Comparison of ENCODE assay signal across 1 cellular context in the genomic region with DNA sequence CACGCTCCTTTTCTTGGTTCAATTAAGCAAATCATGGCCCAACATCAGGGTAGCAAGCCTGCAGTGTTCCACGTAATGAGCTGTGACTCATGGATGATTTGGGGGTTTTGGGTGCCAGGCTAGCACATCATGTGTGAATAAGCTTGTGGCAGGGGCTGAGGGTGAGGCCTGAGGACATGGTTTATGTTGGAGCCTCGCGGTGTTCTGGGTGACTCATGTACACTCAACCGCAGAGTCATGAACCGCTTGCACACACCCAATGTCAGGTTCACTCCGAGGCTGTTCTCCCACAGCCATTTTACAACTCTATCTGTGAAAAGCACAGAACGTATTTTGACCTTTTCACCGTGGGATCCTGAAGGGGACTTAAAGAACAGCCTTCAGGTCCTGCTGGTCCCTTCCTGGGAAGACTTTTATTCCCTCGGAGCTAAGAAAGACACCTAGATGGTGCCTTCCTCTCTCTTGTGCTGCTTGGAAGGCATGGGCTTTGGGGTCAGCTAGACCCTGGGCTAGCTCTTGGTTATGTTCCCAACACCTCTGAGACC.
A peak's percentile ranks its signal among the peaks of the same experiment; 100 is the strongest.
TF ChIP-seq lines count a peak whose summit lies in the region.

No MANE protein-coding gene starts in this region.

TF ChIP-seq in K562, 482 proteins besides CTCF, POLR2A, EP300 and RAD21 (continued from another document and continues in another):
- TF ChIP-seq MGA (IDR thresholded peaks at IDR 0.05) (peak; percentile 87), KDM5B (IDR thresholded peaks at IDR 0.05; ENCODE audit: insufficient replicate concordance, low read depth, low read length) (no peak), FOSL1 (tag; conservative IDR thresholded peaks at IDR 0.05) (peak; percentile 98), CBFA2T3 (IDR thresholded peaks at IDR 0.05) (peak; percentile 34), JUNB (CRISPR knock-in tag; conservative IDR thresholded peaks at IDR 0.05) (0 out of 2 replicates have a peak, but pooled peaks have one; percentile 32), ZNF830 (CRISPR knock-in tag; IDR thresholded peaks at IDR 0.05) (no peak), MEF2D (tag; conservative IDR thresholded peaks at IDR 0.05; ENCODE audit: low read depth) (0 out of 2 replicates have a peak, but pooled peaks have one; percentile 18), BRD9 (IDR thresholded peaks at IDR 0.05; ENCODE audit: low read depth, partially characterized antibody) (no peak), ZNF311 (CRISPR knock-in tag; IDR thresholded peaks at IDR 0.05) (0 out of 2 replicates have a peak, but pooled peaks have one; percentile 37), SMARCA4 (IDR thresholded peaks at IDR 0.05) (peak; percentile 84), SMAD4 (CRISPR knock-in tag; conservative IDR thresholded peaks at IDR 0.05) (peak; percentile 63), KDM1A (IDR thresholded peaks at IDR 0.05) (peak in 1 of 2 experiments; percentile 64; a peak in 2 of 4 replicates), NR4A1 (CRISPR knock-in tag; IDR thresholded peaks at IDR 0.05) (0 out of 2 replicates have a peak, but pooled peaks have one; percentile 7), NR4A1 (tag; IDR thresholded peaks at IDR 0.05) (peak; percentile 35; the same call in 1 of the 2 replicates), NBN (IDR thresholded peaks at IDR 0.05; ENCODE audit: low read depth) (peak; percentile 36; the same call in 1 of the 2 replicates), ZNF766 (CRISPR knock-in tag; conservative IDR thresholded peaks at IDR 0.05) (peak; percentile 66; the same call in 1 of the 2 replicates), NR2C1 (IDR thresholded peaks at IDR 0.05) (no peak; the same call in 1 of the 2 replicates), NR2C1 (tag; IDR thresholded peaks at IDR 0.05) (peak; percentile 48), NRF1 (conservative IDR thresholded peaks at IDR 0.05 in 1 of 2, IDR thresholded peaks at IDR 0.05 in 1 of 2) (peak; percentile 52 to 60; a peak in 3 of 4 replicates), ZNF444 (CRISPR knock-in tag; IDR thresholded peaks at IDR 0.05) (0 out of 2 replicates have a peak, but pooled peaks have one; percentile 20), RBBP5 (IDR thresholded peaks at IDR 0.05; ENCODE audit: borderline replicate concordance, insufficient read depth, low read length, poor library complexity, severe bottlenecking) (peak; percentile 65), HBP1 (CRISPR knock-in tag; IDR thresholded peaks at IDR 0.05) (no peak), CTBP1 (IDR thresholded peaks at IDR 0.05; ENCODE audit: borderline replicate concordance) (peak; percentile 64; the same call in 1 of the 2 replicates), YY1 (IDR thresholded peaks at IDR 0.05; ENCODE audit: borderline replicate concordance in 1 of 3, control insufficient read depth in 1 of 3, extremely low read depth in 1 of 3, insufficient read depth in 3 of 3, insufficient read length in 1 of 3, insufficient replicate concordance in 2 of 3, low read depth in 1 of 3, low read length in 2 of 3) (peak in 2 of 3 experiments; percentile 58 to 87), DPF2 (IDR thresholded peaks at IDR 0.05) (peak; percentile 86), NR2C2 (CRISPR knock-in tag; IDR thresholded peaks at IDR 0.05) (no peak), NR2C2 (tag; IDR thresholded peaks at IDR 0.05) (peak; percentile 82), ZNF644 (tag; IDR thresholded peaks at IDR 0.05; ENCODE audit: low read depth) (peak; percentile 91), NFRKB (IDR thresholded peaks at IDR 0.05; ENCODE audit: low read depth) (peak; percentile 82), CEBPG (CRISPR knock-in tag; IDR thresholded peaks at IDR 0.05) (no peak), CEBPG (tag; conservative IDR thresholded peaks at IDR 0.05 in 1 of 2, IDR thresholded peaks at IDR 0.05 in 1 of 2) (0 out of 4 replicates have a peak, but pooled peaks of 1 of the 2 experiments have one; percentile 6)
- TF ChIP-seq, protein P1, sequence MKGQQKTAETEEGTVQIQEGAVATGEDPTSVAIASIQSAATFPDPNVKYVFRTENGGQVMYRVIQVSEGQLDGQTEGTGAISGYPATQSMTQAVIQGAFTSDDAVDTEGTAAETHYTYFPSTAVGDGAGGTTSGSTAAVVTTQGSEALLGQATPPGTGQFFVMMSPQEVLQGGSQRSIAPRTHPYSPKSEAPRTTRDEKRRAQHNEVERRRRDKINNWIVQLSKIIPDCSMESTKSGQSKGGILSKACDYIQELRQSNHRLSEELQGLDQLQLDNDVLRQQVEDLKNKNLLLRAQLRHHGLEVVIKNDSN (CRISPR knock-in tag; IDR thresholded peaks at IDR 0.05), result no peak
- TF ChIP-seq, protein P2, sequence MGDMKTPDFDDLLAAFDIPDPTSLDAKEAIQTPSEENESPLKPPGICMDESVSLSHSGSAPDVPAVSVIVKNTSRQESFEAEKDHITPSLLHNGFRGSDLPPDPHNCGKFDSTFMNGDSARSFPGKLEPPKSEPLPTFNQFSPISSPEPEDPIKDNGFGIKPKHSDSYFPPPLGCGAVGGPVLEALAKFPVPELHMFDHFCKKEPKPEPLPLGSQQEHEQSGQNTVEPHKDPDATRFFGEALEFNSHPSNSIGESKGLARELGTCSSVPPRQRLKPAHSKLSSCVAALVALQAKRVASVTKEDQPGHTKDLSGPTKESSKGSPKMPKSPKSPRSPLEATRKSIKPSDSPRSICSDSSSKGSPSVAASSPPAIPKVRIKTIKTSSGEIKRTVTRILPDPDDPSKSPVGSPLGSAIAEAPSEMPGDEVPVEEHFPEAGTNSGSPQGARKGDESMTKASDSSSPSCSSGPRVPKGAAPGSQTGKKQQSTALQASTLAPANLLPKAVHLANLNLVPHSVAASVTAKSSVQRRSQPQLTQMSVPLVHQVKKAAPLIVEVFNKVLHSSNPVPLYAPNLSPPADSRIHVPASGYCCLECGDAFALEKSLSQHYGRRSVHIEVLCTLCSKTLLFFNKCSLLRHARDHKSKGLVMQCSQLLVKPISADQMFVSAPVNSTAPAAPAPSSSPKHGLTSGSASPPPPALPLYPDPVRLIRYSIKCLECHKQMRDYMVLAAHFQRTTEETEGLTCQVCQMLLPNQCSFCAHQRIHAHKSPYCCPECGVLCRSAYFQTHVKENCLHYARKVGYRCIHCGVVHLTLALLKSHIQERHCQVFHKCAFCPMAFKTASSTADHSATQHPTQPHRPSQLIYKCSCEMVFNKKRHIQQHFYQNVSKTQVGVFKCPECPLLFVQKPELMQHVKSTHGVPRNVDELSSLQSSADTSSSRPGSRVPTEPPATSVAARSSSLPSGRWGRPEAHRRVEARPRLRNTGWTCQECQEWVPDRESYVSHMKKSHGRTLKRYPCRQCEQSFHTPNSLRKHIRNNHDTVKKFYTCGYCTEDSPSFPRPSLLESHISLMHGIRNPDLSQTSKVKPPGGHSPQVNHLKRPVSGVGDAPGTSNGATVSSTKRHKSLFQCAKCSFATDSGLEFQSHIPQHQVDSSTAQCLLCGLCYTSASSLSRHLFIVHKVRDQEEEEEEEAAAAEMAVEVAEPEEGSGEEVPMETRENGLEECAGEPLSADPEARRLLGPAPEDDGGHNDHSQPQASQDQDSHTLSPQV (IDR thresholded peaks at IDR 0.05), result peak; percentile 96
- TF ChIP-seq, protein P3, sequence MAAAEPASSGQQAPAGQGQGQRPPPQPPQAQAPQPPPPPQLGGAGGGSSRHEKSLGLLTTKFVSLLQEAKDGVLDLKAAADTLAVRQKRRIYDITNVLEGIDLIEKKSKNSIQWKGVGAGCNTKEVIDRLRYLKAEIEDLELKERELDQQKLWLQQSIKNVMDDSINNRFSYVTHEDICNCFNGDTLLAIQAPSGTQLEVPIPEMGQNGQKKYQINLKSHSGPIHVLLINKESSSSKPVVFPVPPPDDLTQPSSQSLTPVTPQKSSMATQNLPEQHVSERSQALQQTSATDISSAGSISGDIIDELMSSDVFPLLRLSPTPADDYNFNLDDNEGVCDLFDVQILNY (CRISPR knock-in tag; IDR thresholded peaks at IDR 0.05), result no peak
- TF ChIP-seq, protein P4, sequence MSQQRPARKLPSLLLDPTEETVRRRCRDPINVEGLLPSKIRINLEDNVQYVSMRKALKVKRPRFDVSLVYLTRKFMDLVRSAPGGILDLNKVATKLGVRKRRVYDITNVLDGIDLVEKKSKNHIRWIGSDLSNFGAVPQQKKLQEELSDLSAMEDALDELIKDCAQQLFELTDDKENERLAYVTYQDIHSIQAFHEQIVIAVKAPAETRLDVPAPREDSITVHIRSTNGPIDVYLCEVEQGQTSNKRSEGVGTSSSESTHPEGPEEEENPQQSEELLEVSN (IDR thresholded peaks at IDR 0.05; ENCODE audit: borderline replicate concordance in 1 of 2, extremely low read depth in 1 of 2, insufficient read depth in 1 of 2, insufficient read length in 1 of 2, low read depth in 1 of 2, low read length in 1 of 2, poor library complexity in 1 of 2, severe bottlenecking in 1 of 2), result peak; percentile 74 to 80
- TF ChIP-seq, protein P5, sequence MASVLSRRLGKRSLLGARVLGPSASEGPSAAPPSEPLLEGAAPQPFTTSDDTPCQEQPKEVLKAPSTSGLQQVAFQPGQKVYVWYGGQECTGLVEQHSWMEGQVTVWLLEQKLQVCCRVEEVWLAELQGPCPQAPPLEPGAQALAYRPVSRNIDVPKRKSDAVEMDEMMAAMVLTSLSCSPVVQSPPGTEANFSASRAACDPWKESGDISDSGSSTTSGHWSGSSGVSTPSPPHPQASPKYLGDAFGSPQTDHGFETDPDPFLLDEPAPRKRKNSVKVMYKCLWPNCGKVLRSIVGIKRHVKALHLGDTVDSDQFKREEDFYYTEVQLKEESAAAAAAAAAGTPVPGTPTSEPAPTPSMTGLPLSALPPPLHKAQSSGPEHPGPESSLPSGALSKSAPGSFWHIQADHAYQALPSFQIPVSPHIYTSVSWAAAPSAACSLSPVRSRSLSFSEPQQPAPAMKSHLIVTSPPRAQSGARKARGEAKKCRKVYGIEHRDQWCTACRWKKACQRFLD (CRISPR knock-in tag; IDR thresholded peaks at IDR 0.05), result 0 out of 2 replicates have a peak, but pooled peaks have one; percentile 60
